Comparison of ENCODE assay signal across 27 cellular contexts in genomic region chr2:39541011-39541930, GRCh38.
A peak's percentile ranks its signal among the peaks of the same experiment; 100 is the strongest.
DNase-seq lines count a peak whose midpoint lies in the region; ATAC-seq, FAIRE-seq and TF ChIP-seq lines count a peak whose summit lies in the region.
"Had no signal": no experiment of that assay in that cellular context is flagged by ENCODE, and none has a peak within 500 bp of the region (broad histone marks: within the 10 kb centered on the region; RNA-seq: fewer than 3 reads in every experiment).

No MANE protein-coding gene starts in this region.

- peaks cover 12% of the 10 kb centered on the region for H3K4me1 ChIP-seq in A673 (ENCODE audit: insufficient read depth, low read length, poor library complexity, severe bottlenecking)
- H3K4me1 ChIP-seq in heart right ventricle, result peaks cover 0 to 32% (median 15%) of the 10 kb centered on the region in 9 donors

- peak; percentile 56 for FAIRE-seq in TTC549 (lab: Jason Lieb, UNC)
- FAIRE-seq: A204.1, colon had no signal

- POLR2A ChIA-PET in A673 (lab: Charles Lee; ENCODE audit: low non-redundant PET), result no interaction called here

- H3K9me3 ChIP-seq in A673 (ENCODE audit: low read depth, low read length, poor library complexity, severe bottlenecking) (no peaks in the 10 kb centered on the region), heart right ventricle (no peaks in the 10 kb centered on the region)
- H3K9me3 ChIP-seq: transverse colon had no signal

- H3K27me3 ChIP-seq in A673 (replicated peaks; ENCODE audit: insufficient read depth, low read depth, low read length, poor library complexity) (no peaks in the 10 kb centered on the region), heart right ventricle (no peaks in the 10 kb centered on the region), H7 (ENCODE audit: control insufficient read depth, insufficient read depth, low read length) (no peaks in the 10 kb centered on the region)
- H3K27me3 ChIP-seq: transverse colon had no signal

- no peak for TF ChIP-seq CTCF in A673 (conservative IDR thresholded peaks at IDR 0.05; ENCODE audit: low read depth, low read length)
- no peak for TF ChIP-seq CTCF in heart right ventricle (IDR thresholded peaks at IDR 0.05)
- no peak for TF ChIP-seq CTCF in nephron (IDR thresholded peaks at IDR 0.05; ENCODE audit: unreplicated experiment in 3 of 3)

- H3K27me3 Mint-ChIP-seq in nephron (ENCODE audit: low read depth), result no peaks in the 10 kb centered on the region

- H3K27ac Mint-ChIP-seq in nephron, result peak overlapping the region; percentile 8 to 84 (median 30)
- H3K27ac Mint-ChIP-seq: activated CD4-positive, alpha-beta memory T cell treated with anti-CD3 and anti-CD28 coated beads for 36 hours; CD8-positive, alpha-beta T cell; endodermal cell; GM23338; naive thymus-derived CD4-positive, alpha-beta T cell; stimulated activated naive CD8-positive, alpha-beta T cell treated with anti-CD3 and anti-CD28 coated beads, Interleukin-15, Interleukin-2, amounts not matched to agents 100 ng/mL and 50 ng/mL, for 24 hours had no signal

- intact Hi-C loops in A673 (cut with micrococcal nuclease; ENCODE audit: unreplicated experiment) (no loop called here), heart right ventricle (cut with DNase I) (no loop called here)

- BruUV-seq in A673 (replicated peaks; lab: Mats Ljungman, UMichigan), result no TSS peak

- H3K27ac ChIP-seq in A673 (ENCODE audit: low read depth, low read length, poor library complexity, severe bottlenecking) (peak overlapping the region; percentile 10), heart right ventricle (peak overlapping the region; percentile 64 to 91 (median 80))
- H3K27ac ChIP-seq: transverse colon had no signal

- H3K36me3 Mint-ChIP-seq in nephron (ENCODE audit: low read depth), result no peaks in the 10 kb centered on the region
- H3K36me3 Mint-ChIP-seq: CD8-positive, alpha-beta T cell; naive thymus-derived CD4-positive, alpha-beta T cell had no signal

- H3K36me3 ChIP-seq in A673 (ENCODE audit: insufficient read depth, low read length, poor library complexity, severe bottlenecking) (no peaks in the 10 kb centered on the region), heart right ventricle (no peaks in the 10 kb centered on the region), H7 (replicated peaks; ENCODE audit: control insufficient read depth, insufficient read depth, low read length) (no peaks in the 10 kb centered on the region)
- H3K36me3 ChIP-seq: transverse colon had no signal

- H3K4me3 ChIP-seq in A673 (ENCODE audit: low read depth, low read length, poor library complexity, severe bottlenecking), result no peak overlapping the region
- no peak overlapping the region for H3K4me3 ChIP-seq in heart right ventricle
- no peak overlapping the region for H3K4me3 ChIP-seq in H7 (ENCODE audit: insufficient read depth, low read depth, low read length)
- H3K4me3 ChIP-seq: GM23338, transverse colon had no signal

- peak; percentile 76 to 97 (median 94) for ATAC-seq in heart right ventricle
- ATAC-seq in GM21390 (IDR thresholded peaks at IDR 0.05; ENCODE audit: unreplicated experiment), result no peak
- no peak for ATAC-seq in HG03280 (IDR thresholded peaks at IDR 0.05; ENCODE audit: unreplicated experiment)
- ATAC-seq: CD8-positive, alpha-beta T cell; GM23338; naive thymus-derived CD4-positive, alpha-beta T cell had no signal

- WGBS in heart right ventricle, 2 donors, result 73 to 76% methylated on average over 9 of the region's 9 CpGs

- no peak overlapping the region for H3K4me3 Mint-ChIP-seq in nephron
- H3K4me3 Mint-ChIP-seq: activated CD4-positive, alpha-beta memory T cell treated with anti-CD3 and anti-CD28 coated beads for 36 hours; brain; CD8-positive, alpha-beta T cell; endodermal cell; GM23338; mesothelial cell of epicardium; naive thymus-derived CD4-positive, alpha-beta T cell; stimulated activated naive CD8-positive, alpha-beta T cell treated with anti-CD3 and anti-CD28 coated beads, Interleukin-15, Interleukin-2, amounts not matched to agents 100 ng/mL and 50 ng/mL, for 24 hours had no signal

- H3K4me1 Mint-ChIP-seq in nephron, result no peaks in the 10 kb centered on the region

- CTCF ChIA-PET in A673 (lab: Charles Lee), result no interaction called here

- DNase-seq in A673 (ENCODE audit: low spot score), result no peak
- peak in 1 of 2 donors; percentile 30 for DNase-seq in heart right ventricle
- no peak for DNase-seq in H7
- no peak for DNase-seq in HUDEP-2 (lab: John Stamatoyannopoulos, UW; ENCODE audit: unreplicated experiment in 76 of 76)
- DNase-seq: activated CD4-positive, alpha-beta memory T cell treated with anti-CD3 and anti-CD28 coated beads for 36 hours; CD8-positive, alpha-beta T cell; endodermal cell; Kasumi-1; MV-4-11; naive thymus-derived CD4-positive, alpha-beta T cell; NCI-H2171; NCI-H510A treated with DMSO at 0.1 percent for 48 hours; NK-92 treated with Interleukin-12 subunit alpha and Interleukin-12 subunit beta, amount 100 ng/mL, for 24 hours; retina; stimulated activated CD4-positive, alpha-beta T cell treated with anti-CD3 and anti-CD28 coated beads, Interleukin-12 subunit alpha, Interleukin-12 subunit beta, amount 100 ng/mL, for 4 hours; stimulated activated CD4-positive, alpha-beta T cell treated with anti-CD3 and anti-CD28 coated beads, Interleukin-4, amount 100 ng/mL, for 4 hours; transverse colon had no signal

- H3K9me3 Mint-ChIP-seq in nephron, result no peaks in the 10 kb centered on the region
- H3K9me3 Mint-ChIP-seq: activated CD4-positive, alpha-beta memory T cell treated with anti-CD3 and anti-CD28 coated beads for 36 hours; CD8-positive, alpha-beta T cell; endodermal cell; GM23338; stimulated activated naive CD8-positive, alpha-beta T cell treated with anti-CD3 and anti-CD28 coated beads, Interleukin-15, Interleukin-2, amounts not matched to agents 100 ng/mL and 50 ng/mL, for 24 hours had no signal

Comparison
In these comparisons a context has a peak if more than half of its experiments do, and no peak if none do; other contexts are left out.
1. ATAC-seq: peak in heart right ventricle (8 of 8); none in GM21390 (single experiment) and HG03280 (single experiment).